In genomic region chr1:192630521-192631287, GRCh38 we compare ENCODE assay signal across 2 cellular contexts.
TF ChIP-seq lines count a peak whose summit lies in the region.

No MANE protein-coding gene starts in this region.

TF ChIP-seq in A549, 52 proteins besides CTCF, POLR2A, EP300 and RAD21 (continued from another document):
- no peak for TF ChIP-seq ELK1 (IDR thresholded peaks at IDR 0.05; ENCODE audit: low read depth, low read length)
- TF ChIP-seq SMC3 (IDR thresholded peaks at IDR 0.05), result no peak
- TF ChIP-seq HEYL (CRISPR knock-in tag; IDR thresholded peaks at IDR 0.05), result no peak

TF ChIP-seq in H1, 55 proteins besides CTCF, POLR2A, EP300 and RAD21 (continued from another document):
- no peak for TF ChIP-seq E2F6 (IDR thresholded peaks at IDR 0.05)
